8 cellular contexts compared by ENCODE assay signal in the genomic region with DNA sequence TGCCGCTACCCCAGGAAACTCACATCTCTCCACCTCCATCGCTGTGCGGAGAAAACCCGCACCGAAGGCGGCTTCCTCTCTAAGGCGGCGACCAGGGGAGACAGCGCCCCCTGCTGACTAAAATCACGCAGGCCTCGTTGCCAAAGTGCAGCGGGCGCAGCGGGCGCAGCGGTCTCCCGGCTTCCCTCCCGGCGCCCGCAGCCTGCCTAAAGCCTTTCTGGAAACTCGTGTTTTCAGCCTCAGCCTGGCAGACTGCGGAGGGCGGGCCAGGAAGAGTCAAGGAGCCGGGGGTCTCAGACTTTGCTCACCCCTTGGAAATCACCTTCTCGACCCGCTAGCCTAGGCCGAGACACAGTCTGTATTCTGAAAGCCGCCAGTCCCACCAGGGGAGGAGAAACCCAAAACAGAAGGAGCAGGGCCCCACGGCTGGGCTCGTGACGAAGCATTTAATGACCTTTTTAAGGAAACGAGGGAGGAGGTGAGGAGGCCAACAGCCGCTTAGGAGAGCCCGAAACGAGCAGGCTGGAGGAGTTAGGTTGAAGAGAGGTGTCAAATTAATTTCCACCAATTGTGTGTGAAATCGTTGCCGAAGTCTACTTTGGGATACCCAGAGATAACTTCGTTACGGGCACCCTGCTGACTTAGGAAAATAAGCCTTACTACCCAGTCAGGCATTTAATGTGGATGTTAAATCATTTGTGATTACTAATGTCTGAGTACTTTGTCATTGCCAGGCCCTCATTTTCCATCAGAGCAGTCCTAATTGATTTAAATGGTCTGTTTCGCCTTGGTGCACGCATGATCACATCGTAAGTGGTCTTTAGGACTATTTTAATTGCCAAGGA. TPM values are rescaled to one million over a fixed set of nuclear protein-coding genes. Genes with fewer than 3 reads are reported as not detected.
DNase-seq lines count a peak whose midpoint lies in the region; ATAC-seq and TF ChIP-seq lines count a peak whose summit lies in the region.

No MANE protein-coding gene starts in this region.

- peak; percentile 57 for TF ChIP-seq RAD21 in IMR-90 (IDR thresholded peaks at IDR 0.05; ENCODE audit: low read length)

- peak overlapping the region; percentile 71 for H2AFZ ChIP-seq in IMR-90 (replicated peaks; ENCODE audit: low read length, poor library complexity)

- H3K56ac ChIP-seq in IMR-90 (ENCODE audit: extremely low read depth, insufficient read depth, low read length): no peak overlapping the region

- in situ Hi-C loops in IMR-90 (cut with MboI; ENCODE audit: low sequenced_read_pairs): no loop called here

- CTCF ChIA-PET in IMR-90 (lab: Yijun Ruan, JAX): no interaction called here
- CTCF ChIA-PET in activated CD4-positive, alpha-beta T cell treated with anti-CD3 and anti-CD28 coated beads for 36 hours (lab: Charles Lee): no interaction called here

- no peak overlapping the region for H3K14ac ChIP-seq in IMR-90 (replicated peaks; ENCODE audit: low read depth, low read length)

- peaks cover 59% of the 10 kb centered on the region for H3K27me3 ChIP-seq in IMR-90 (ENCODE audit: control insufficient read depth, insufficient read depth, low read length)

- no peak overlapping the region for H3K27ac Mint-ChIP-seq in activated CD4-positive, alpha-beta T cell treated with anti-CD3 and anti-CD28 coated beads for 36 hours

- no peak overlapping the region for H3K23ac ChIP-seq in IMR-90 (ENCODE audit: low read depth, low read length)

- no peak overlapping the region for H3K27ac ChIP-seq in IMR-90 (ENCODE audit: insufficient read depth, low read length)

- H2AK5ac ChIP-seq in IMR-90 (ENCODE audit: low read depth, low read length): no peak overlapping the region

- no peaks in the 10 kb centered on the region for H4K20me1 ChIP-seq in IMR-90 (ENCODE audit: insufficient read depth, low read length)

- BruUV-seq in IMR-90 (replicated peaks; lab: Mats Ljungman, UMichigan): no TSS peak

- intact Hi-C loops in IMR-90 (cut with micrococcal nuclease): loop anchor here (1.0 to 5.0 kb wide), 2 partner anchors 140 to 202 kb away; no protein-coding TSS in a partner anchor
- intact Hi-C loops in activated CD4-positive, alpha-beta T cell treated with anti-CD3 and anti-CD28 coated beads for 36 hours (cut with DNase I, micrococcal nuclease): loop anchor here (1.0 to 10.0 kb wide), 7 partner anchors 9 to 620 kb away; a partner anchor contains a TSS

- H2BK20ac ChIP-seq in IMR-90 (ENCODE audit: low read depth, low read length): no peak overlapping the region

- POLR2A ChIA-PET in IMR-90 (lab: Charles Lee; ENCODE audit: unreplicated experiment): no interaction called here
- POLR2A ChIA-PET in activated CD4-positive, alpha-beta T cell treated with anti-CD3 and anti-CD28 coated beads for 36 hours (lab: Charles Lee): no interaction called here

- H4K91ac ChIP-seq in IMR-90 (ENCODE audit: insufficient read depth, low read depth, low read length): no peak overlapping the region

- H3K4me3 Mint-ChIP-seq in activated CD4-positive, alpha-beta T cell treated with anti-CD3 and anti-CD28 coated beads for 36 hours: peak overlapping the region; percentile 46

- no peak for TF ChIP-seq POLR2A in IMR-90 (IDR thresholded peaks at IDR 0.05; ENCODE audit: low read depth, low read length)

- peaks cover 64% of the 10 kb centered on the region for H3K27me3 Mint-ChIP-seq in activated CD4-positive, alpha-beta T cell treated with anti-CD3 and anti-CD28 coated beads for 36 hours

- H3K79me1 ChIP-seq in IMR-90 (ENCODE audit: low read depth in 1 of 2, low read length in 2 of 2): no peaks in the 10 kb centered on the region

- TF ChIP-seq CTCF in IMR-90 (conservative IDR thresholded peaks at IDR 0.05; ENCODE audit: low read depth, low read length): peak; percentile 69

- H3K4ac ChIP-seq in IMR-90 (ENCODE audit: low read depth, low read length): no peak overlapping the region

- no peaks in the 10 kb centered on the region for H3K36me3 ChIP-seq in IMR-90 (ENCODE audit: control insufficient read depth, insufficient read depth, low read length)

- no peak overlapping the region for H4K5ac ChIP-seq in IMR-90 (ENCODE audit: low read depth, low read length)

- H3K36me3 Mint-ChIP-seq in activated CD4-positive, alpha-beta T cell treated with anti-CD3 and anti-CD28 coated beads for 36 hours (ENCODE audit: low read depth): no peaks in the 10 kb centered on the region

- H3K9ac ChIP-seq in IMR-90 (ENCODE audit: low read depth, low read length): no peak overlapping the region

- H2BK120ac ChIP-seq in IMR-90 (ENCODE audit: low read depth, low read length): no peak overlapping the region

- peaks cover 2% of the 10 kb centered on the region; the same call in 1 of the 2 replicates for H3K9me3 ChIP-seq in IMR-90 (ENCODE audit: control insufficient read depth, insufficient read depth, low read length)

- no peak overlapping the region for H4K8ac ChIP-seq in IMR-90 (ENCODE audit: low read depth in 2 of 2, low read length in 2 of 2)

- H2AK9ac ChIP-seq in IMR-90 (replicated peaks; ENCODE audit: low read depth, low read length, poor library complexity): peak overlapping the region; percentile 33

- WGBS in IMR-90 (ENCODE audit: extremely low coverage in 2 of 2, insufficient read length in 1 of 2), 2 experiments: 3% methylated on average over 7 of the region's 42 CpGs; no CpG with 5 or more reads in 1 of the 2 experiments

- no peak overlapping the region for H2BK15ac ChIP-seq in IMR-90 (ENCODE audit: low read depth, low read length)

- no peaks in the 10 kb centered on the region for H3K9me1 ChIP-seq in IMR-90 (ENCODE audit: insufficient read depth, low read length)

- no peaks in the 10 kb centered on the region for H3K4me1 ChIP-seq in IMR-90 (ENCODE audit: control insufficient read depth, insufficient read depth, low read length)

- H3K4me2 ChIP-seq in IMR-90 (ENCODE audit: low read depth, low read length): peak overlapping the region; percentile 57

- H3K18ac ChIP-seq in IMR-90 (ENCODE audit: low read depth, low read length): no peak overlapping the region

- no peak overlapping the region for H3K4me3 ChIP-seq in IMR-90 (ENCODE audit: insufficient read depth, low read depth, low read length)

- dilution Hi-C loops in IMR-90 (cut with HindIII; ENCODE audit: low sequenced_read_pairs, unreplicated experiment): no loop called here

- H2BK5ac ChIP-seq in IMR-90 (ENCODE audit: low read depth, low read length, poor library complexity, severe bottlenecking): no peak overlapping the region

- DNase-seq in AG08396 (ENCODE audit: low spot score) (peak; percentile 72), IMR-90 (peak; percentile 29), ecto neural progenitor cell (ENCODE audit: low spot score) (peak; percentile 92), midbrain (lab: John Stamatoyannopoulos, UW) (peak; percentile 12), SIG-M5 treated with dmso at 0.1 percent for 504 hours (lab: John Stamatoyannopoulos, UW; ENCODE audit: unreplicated experiment) (no peak)
- peak; percentile 86 for DNase-seq in activated CD4-positive, alpha-beta T cell treated with anti-CD3 and anti-CD28 coated beads for 36 hours
- DNase-seq in stimulated activated CD8-positive, alpha-beta memory T cell treated with anti-CD3 and anti-CD28 coated beads, Interleukin-4, amount 100 ng/mL, for 48 hours: peak; percentile 88

- H3K4me1 Mint-ChIP-seq in activated CD4-positive, alpha-beta T cell treated with anti-CD3 and anti-CD28 coated beads for 36 hours: peaks cover 17% of the 10 kb centered on the region

- peak; percentile 71 for ATAC-seq in GM19452 (IDR thresholded peaks at IDR 0.05; ENCODE audit: unreplicated experiment)
- peak; percentile 85 for ATAC-seq in IMR-90 (ENCODE audit: low read depth)
- peak; percentile 77 for ATAC-seq in activated CD4-positive, alpha-beta T cell treated with anti-CD3 and anti-CD28 coated beads for 36 hours

- H3K9me3 Mint-ChIP-seq in activated CD4-positive, alpha-beta T cell treated with anti-CD3 and anti-CD28 coated beads for 36 hours (ENCODE audit: low read depth): no peaks in the 10 kb centered on the region

TF ChIP-seq in IMR-90, 13 proteins besides CTCF, POLR2A, EP300 and RAD21:
- TF ChIP-seq SMC3 (IDR thresholded peaks at IDR 0.05; ENCODE audit: low read depth, low read length): peak; percentile 48
- no peak for TF ChIP-seq RFX5 (IDR thresholded peaks at IDR 0.05; ENCODE audit: low read depth, low read length)

RNA-seq across cellular contexts. Expression of a gene that starts 7.3 kb away (rescaled TPM):
- total RNA-seq in IMR-90 (2012; rRNA removed): not detected in 2 replicates
- not detected in 2 replicates for polyA plus RNA-seq in IMR-90 (2012; rRNA removed)
- not detected in 2 replicates for polyA plus RNA-seq in IMR-90 (2012; cell fraction: cytosol; rRNA removed)
- polyA plus RNA-seq in IMR-90 (2012; cell fraction: nucleus; rRNA removed; ENCODE audit: low replicate concordance): not detected in 2 replicates
- total RNA-seq in activated CD4-positive, alpha-beta T cell treated with anti-CD3 and anti-CD28 coated beads for 36 hours: not detected
